ENCODE assay signal across 2 cellular contexts in the genomic region with DNA sequence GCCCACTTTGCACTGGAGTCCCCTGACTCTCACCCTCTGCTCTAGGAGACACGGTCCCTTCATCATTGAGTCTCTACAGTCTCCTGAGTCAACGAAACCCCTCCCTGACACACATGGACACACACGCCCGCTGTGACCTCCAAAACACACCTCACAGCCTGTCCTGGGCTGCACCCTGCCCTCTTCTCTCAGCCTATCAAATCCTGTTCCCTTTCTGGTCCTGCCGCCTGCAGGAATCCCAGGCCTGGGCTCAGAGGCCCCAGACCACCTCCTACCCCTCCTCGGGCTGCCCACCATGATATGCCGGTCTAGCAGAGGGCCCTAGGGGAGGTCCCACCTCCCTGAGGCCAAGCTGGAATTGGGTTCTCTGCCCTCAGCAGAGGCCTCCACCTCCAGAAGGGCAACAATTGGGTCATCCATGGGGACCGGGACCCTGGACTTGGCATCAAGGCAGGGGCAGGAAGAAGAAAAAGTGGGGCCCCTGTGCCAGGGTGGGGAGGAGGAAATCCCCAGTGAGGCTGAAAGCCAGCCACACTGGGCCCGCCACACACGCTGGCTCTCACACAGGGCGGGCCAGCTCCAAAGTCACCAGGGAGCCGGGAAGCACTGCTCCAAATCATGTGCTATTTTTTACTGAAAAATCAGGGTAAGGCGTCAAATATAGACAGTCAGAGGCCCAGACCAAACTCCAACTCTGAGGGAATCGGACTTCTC.
TF ChIP-seq lines count a peak whose summit lies in the region.

No MANE protein-coding gene starts in this region.

TF ChIP-seq in SK-N-SH, 30 proteins besides CTCF, POLR2A, EP300 and RAD21:
- no peak for TF ChIP-seq MAX (IDR thresholded peaks at IDR 0.05; ENCODE audit: low read depth)
- TF ChIP-seq NFIC (IDR thresholded peaks at IDR 0.05; ENCODE audit: borderline replicate concordance): no peak
- TF ChIP-seq MXI1 (IDR thresholded peaks at IDR 0.05; ENCODE audit: low read depth, low read length): no peak
- TF ChIP-seq TAF1 (IDR thresholded peaks at IDR 0.05; ENCODE audit: borderline replicate concordance, low read depth, low read length): no peak
- TF ChIP-seq, protein P1, sequence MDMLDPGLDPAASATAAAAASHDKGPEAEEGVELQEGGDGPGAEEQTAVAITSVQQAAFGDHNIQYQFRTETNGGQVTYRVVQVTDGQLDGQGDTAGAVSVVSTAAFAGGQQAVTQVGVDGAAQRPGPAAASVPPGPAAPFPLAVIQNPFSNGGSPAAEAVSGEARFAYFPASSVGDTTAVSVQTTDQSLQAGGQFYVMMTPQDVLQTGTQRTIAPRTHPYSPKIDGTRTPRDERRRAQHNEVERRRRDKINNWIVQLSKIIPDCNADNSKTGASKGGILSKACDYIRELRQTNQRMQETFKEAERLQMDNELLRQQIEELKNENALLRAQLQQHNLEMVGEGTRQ (IDR thresholded peaks at IDR 0.05; ENCODE audit: borderline replicate concordance, low read depth, low read length): no peak
- TF ChIP-seq POLR2AphosphoS5 (IDR thresholded peaks at IDR 0.05; ENCODE audit: low read depth, low read length): no peak

TF ChIP-seq in SK-N-SH treated with all-trans-retinoic acid at 6 μM for 48 hours, 23 proteins besides CTCF, POLR2A, EP300 and RAD21:
- no peak for TF ChIP-seq ARNTL (CRISPR knock-in tag; IDR thresholded peaks at IDR 0.05; ENCODE audit: borderline replicate concordance, low read depth)
- TF ChIP-seq RARB (CRISPR knock-in tag; IDR thresholded peaks at IDR 0.05): no peak
- no peak for TF ChIP-seq TCF4 (CRISPR knock-in tag; IDR thresholded peaks at IDR 0.05; ENCODE audit: borderline replicate concordance)
- no peak for TF ChIP-seq GLIS3 (CRISPR knock-in tag; IDR thresholded peaks at IDR 0.05)
- TF ChIP-seq ZFP30 (CRISPR knock-in tag; IDR thresholded peaks at IDR 0.05): no peak
- TF ChIP-seq PPARA (CRISPR knock-in tag; IDR thresholded peaks at IDR 0.05; ENCODE audit: borderline replicate concordance): no peak
- TF ChIP-seq SNAI2 (CRISPR knock-in tag; IDR thresholded peaks at IDR 0.05): no peak
- TF ChIP-seq, protein P2, sequence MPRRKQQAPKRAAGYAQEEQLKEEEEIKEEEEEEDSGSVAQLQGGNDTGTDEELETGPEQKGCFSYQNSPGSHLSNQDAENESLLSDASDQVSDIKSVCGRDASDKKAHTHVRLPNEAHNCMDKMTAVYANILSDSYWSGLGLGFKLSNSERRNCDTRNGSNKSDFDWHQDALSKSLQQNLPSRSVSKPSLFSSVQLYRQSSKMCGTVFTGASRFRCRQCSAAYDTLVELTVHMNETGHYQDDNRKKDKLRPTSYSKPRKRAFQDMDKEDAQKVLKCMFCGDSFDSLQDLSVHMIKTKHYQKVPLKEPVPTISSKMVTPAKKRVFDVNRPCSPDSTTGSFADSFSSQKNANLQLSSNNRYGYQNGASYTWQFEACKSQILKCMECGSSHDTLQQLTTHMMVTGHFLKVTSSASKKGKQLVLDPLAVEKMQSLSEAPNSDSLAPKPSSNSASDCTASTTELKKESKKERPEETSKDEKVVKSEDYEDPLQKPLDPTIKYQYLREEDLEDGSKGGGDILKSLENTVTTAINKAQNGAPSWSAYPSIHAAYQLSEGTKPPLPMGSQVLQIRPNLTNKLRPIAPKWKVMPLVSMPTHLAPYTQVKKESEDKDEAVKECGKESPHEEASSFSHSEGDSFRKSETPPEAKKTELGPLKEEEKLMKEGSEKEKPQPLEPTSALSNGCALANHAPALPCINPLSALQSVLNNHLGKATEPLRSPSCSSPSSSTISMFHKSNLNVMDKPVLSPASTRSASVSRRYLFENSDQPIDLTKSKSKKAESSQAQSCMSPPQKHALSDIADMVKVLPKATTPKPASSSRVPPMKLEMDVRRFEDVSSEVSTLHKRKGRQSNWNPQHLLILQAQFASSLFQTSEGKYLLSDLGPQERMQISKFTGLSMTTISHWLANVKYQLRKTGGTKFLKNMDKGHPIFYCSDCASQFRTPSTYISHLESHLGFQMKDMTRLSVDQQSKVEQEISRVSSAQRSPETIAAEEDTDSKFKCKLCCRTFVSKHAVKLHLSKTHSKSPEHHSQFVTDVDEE (CRISPR knock-in tag; IDR thresholded peaks at IDR 0.05): no peak
- TF ChIP-seq ISL1 (CRISPR knock-in tag; IDR thresholded peaks at IDR 0.05): no peak
- TF ChIP-seq PATZ1 (CRISPR knock-in tag; IDR thresholded peaks at IDR 0.05; ENCODE audit: borderline replicate concordance): no peak
